Comparison of ENCODE assay signal across 19 cellular contexts in genomic region chr6:113363866-113364265, GRCh38.
"Had no signal": no experiment of that assay in that cellular context is flagged by ENCODE, and none has a peak within 500 bp of the region (broad histone marks: within the 10 kb centered on the region; RNA-seq: fewer than 3 reads in every experiment).

No MANE protein-coding gene starts in this region.

- H3K9me3 ChIP-seq: body of pancreas, esophagus squamous epithelium, gastroesophageal sphincter, lower lobe of right lung, neutrophil, psoas muscle, upper lobe of right lung had no signal

- H3K4me3 ChIP-seq: body of pancreas, esophagus squamous epithelium, gastroesophageal sphincter, lower lobe of right lung, psoas muscle, upper lobe of right lung had no signal

- DNase-seq: activated CD4-positive, alpha-beta T cell treated with anti-CD3 and anti-CD28 coated beads, Interleukin-2, amount 10 ng/mL, durations not matched to agents 7 days and 5 days; activated CD4-positive, CD25-positive, alpha-beta regulatory T cell; activated CD8-positive, alpha-beta memory T cell treated with anti-CD3 and anti-CD28 coated beads for 24 hours; activated naive CD4-positive, alpha-beta T cell treated with anti-CD3 and anti-CD28 coated beads for 36 hours; activated T-cell treated with anti-CD3 and anti-CD28 coated beads for 4 hours; body of pancreas; cerebellar nuclear complex; esophagus squamous epithelium; hippocampal formation; lower lobe of right lung; midbrain; naive thymus-derived CD4-positive, alpha-beta T cell; psoas muscle; stimulated activated CD4-positive, alpha-beta T cell treated with anti-CD3 and anti-CD28 coated beads, Interleukin-4, amount 100 ng/mL, for 1 hour; stimulated activated CD8-positive, alpha-beta memory T cell treated with anti-CD3 and anti-CD28 coated beads, Interleukin-4, amount 100 ng/mL, for 48 hours; T-helper 2 cell; upper lobe of right lung had no signal

- H3K4me1 ChIP-seq: lower lobe of right lung, upper lobe of right lung had no signal

- H3K36me3 ChIP-seq: esophagus squamous epithelium, gastroesophageal sphincter, lower lobe of right lung, neutrophil, upper lobe of right lung had no signal

- H3K27me3 ChIP-seq: body of pancreas, esophagus squamous epithelium, gastroesophageal sphincter, neutrophil, upper lobe of right lung had no signal

- H3K27ac ChIP-seq: body of pancreas, esophagus squamous epithelium, gastroesophageal sphincter, lower lobe of right lung, neutrophil, psoas muscle, upper lobe of right lung had no signal
